ENCODE assay signal across 23 cellular contexts in the genomic region with DNA sequence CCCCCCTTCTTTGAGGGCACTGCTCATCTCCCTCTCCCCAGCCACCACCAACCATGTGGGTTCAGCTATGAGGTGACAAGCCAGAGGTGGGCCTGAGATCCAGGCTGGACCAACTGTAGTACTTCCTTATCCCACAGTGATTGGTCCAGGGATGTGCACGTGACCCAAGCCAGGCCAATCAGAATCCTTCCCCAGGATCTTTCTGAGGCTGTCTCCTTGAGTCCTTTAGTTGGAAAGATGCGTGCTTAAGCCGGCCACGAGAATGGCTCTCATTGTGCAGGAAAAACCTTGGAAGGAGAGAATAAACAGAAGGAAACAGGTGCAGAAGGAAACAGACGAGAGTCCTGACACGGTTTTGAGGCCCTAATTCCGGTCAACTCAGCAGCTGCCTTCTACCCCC. TPM values are rescaled to one million over a fixed set of nuclear protein-coding genes. Genes with fewer than 3 reads are reported as not detected.
DNase-seq lines count a peak whose midpoint lies in the region; ATAC-seq and TF ChIP-seq lines count a peak whose summit lies in the region.
"Had no signal": no experiment of that assay in that cellular context is flagged by ENCODE, and none has a peak within 500 bp of the region (broad histone marks: within the 10 kb centered on the region; RNA-seq: fewer than 3 reads in every experiment).

No MANE protein-coding gene starts in this region.

- CTCF ChIA-PET in OCI-LY7 (lab: Charles Lee; ENCODE audit: unreplicated experiment): no interaction called here

- 55 to 83% methylated on average over 7 of the region's 7 CpGs for WGBS in testis, 2 donors

- H3K9me3 Mint-ChIP-seq in stimulated activated naive CD8-positive, alpha-beta T cell treated with anti-CD3 and anti-CD28 coated beads, Interleukin-15, amount 100 ng/mL, for 72 hours: no peaks in the 10 kb centered on the region
- H3K9me3 Mint-ChIP-seq: CD4-positive, alpha-beta T cell; effector memory CD8-positive, alpha-beta T cell; nephron progenitor cell had no signal

- no peaks in the 10 kb centered on the region for H3K27me3 ChIP-seq in testis

- no peak overlapping the region for H3K4me2 ChIP-seq in OCI-LY7 (ENCODE audit: low read length)

- no TSS peak for BruUV-seq in OCI-LY7 (replicated peaks; lab: Mats Ljungman, UMichigan)

- H3K9me3 ChIP-seq in testis (no peaks in the 10 kb centered on the region), OCI-LY7 (ENCODE audit: low read length) (no peaks in the 10 kb centered on the region)
- H3K9me3 ChIP-seq: stomach, upper lobe of left lung had no signal

- no peaks in the 10 kb centered on the region for H4K20me1 ChIP-seq in OCI-LY7 (ENCODE audit: insufficient read depth, low read length)

- peak overlapping the region in 1 of 2 donors; percentile 53 for H3K27ac Mint-ChIP-seq in stimulated activated naive CD8-positive, alpha-beta T cell treated with anti-CD3 and anti-CD28 coated beads, Interleukin-15, amount 100 ng/mL, for 72 hours
- H3K27ac Mint-ChIP-seq: activated naive CD8-positive, alpha-beta T cell; CD4-positive, alpha-beta T cell; effector memory CD8-positive, alpha-beta T cell; nephron progenitor cell; progenitor cell of endocrine pancreas had no signal

- no peak overlapping the region for H3K4me3 Mint-ChIP-seq in stimulated activated naive CD8-positive, alpha-beta T cell treated with anti-CD3 and anti-CD28 coated beads, Interleukin-15, amount 100 ng/mL, for 72 hours
- H3K4me3 Mint-ChIP-seq: activated naive CD8-positive, alpha-beta T cell; activated T-cell treated with anti-CD3 and anti-CD28 coated beads, Interleukin-2, amount 50 U/mL, for 72 hours; CD4-positive, alpha-beta T cell; effector memory CD8-positive, alpha-beta T cell; nephron progenitor cell had no signal

- TF ChIP-seq CTCF in testis (IDR thresholded peaks at IDR 0.05) (no peak), OCI-LY7 (conservative IDR thresholded peaks at IDR 0.05; ENCODE audit: low read length) (no peak)

- TF ChIP-seq POLR2A in testis (IDR thresholded peaks at IDR 0.05): no peak

- ATAC-seq in stimulated activated naive CD8-positive, alpha-beta T cell treated with anti-CD3 and anti-CD28 coated beads, Interleukin-15, amount 100 ng/mL, for 72 hours: peak; percentile 52
- no peak for ATAC-seq in stimulated activated naive CD8-positive, alpha-beta T cell treated with anti-CD3 and anti-CD28 coated beads, Interleukin-15, Interleukin-2, amounts not matched to agents 100 U/mL and 50 U/mL, for 24 hours

- no peaks in the 10 kb centered on the region for H3K9me2 ChIP-seq in OCI-LY7 (ENCODE audit: insufficient read depth, low read length)

- POLR2A ChIA-PET in OCI-LY7 (lab: Charles Lee): interaction anchor here (0.6 to 1.3 kb wide), 2 partner anchors 34 to 188 kb away, joined by 3 to 4 read pairs; no protein-coding TSS in a partner anchor

- H3K36me3 ChIP-seq in testis (ENCODE audit: low read depth, missing control alignments): no peaks in the 10 kb centered on the region
- H3K36me3 ChIP-seq in OCI-LY7 (ENCODE audit: insufficient read depth, low read length): peaks cover 22% of the 10 kb centered on the region
- H3K36me3 ChIP-seq: stomach, upper lobe of left lung had no signal

- no peaks in the 10 kb centered on the region for H3K27me3 Mint-ChIP-seq in stimulated activated naive CD8-positive, alpha-beta T cell treated with anti-CD3 and anti-CD28 coated beads, Interleukin-15, amount 100 ng/mL, for 72 hours
- H3K27me3 Mint-ChIP-seq: CD4-positive, alpha-beta T cell; effector memory CD8-positive, alpha-beta T cell had no signal

- no peak overlapping the region for H3K4me3 ChIP-seq in testis
- no peak overlapping the region for H3K4me3 ChIP-seq in OCI-LY7 (ENCODE audit: low read depth, low read length, poor library complexity, severe bottlenecking)
- H3K4me3 ChIP-seq: stomach, upper lobe of left lung had no signal

- H3K4me1 Mint-ChIP-seq in stimulated activated naive CD8-positive, alpha-beta T cell treated with anti-CD3 and anti-CD28 coated beads, Interleukin-15, amount 100 ng/mL, for 72 hours: peaks cover 39% of the 10 kb centered on the region

- DNase-seq in stimulated activated naive CD8-positive, alpha-beta T cell treated with anti-CD3 and anti-CD28 coated beads, Interleukin-15, amount 100 ng/mL, for 72 hours: no peak
- no peak for DNase-seq in stimulated activated naive CD8-positive, alpha-beta T cell treated with anti-CD3 and anti-CD28 coated beads, Interleukin-15, Interleukin-2, amounts not matched to agents 100 U/mL and 50 U/mL, for 24 hours
- DNase-seq in SHP77 treated with DMSO at 0.1 percent for 48 hours (lab: John Stamatoyannopoulos, UW) (peak; percentile 80), germinal center (ENCODE audit: low spot score) (peak; percentile 37), testis (peak; percentile 64), OCI-LY7 (ENCODE audit: low spot score) (no peak), nucleus accumbens (lab: John Stamatoyannopoulos, UW) (no peak), NCI-H526 treated with DMSO at 0.1 percent for 48 hours (lab: John Stamatoyannopoulos, UW) (no peak)
- DNase-seq: activated CD4-positive, alpha-beta T cell treated with anti-CD3 and anti-CD28 coated beads, Interleukin-2, amount 50 U/mL, for 4 hours; CD4-positive, alpha-beta T cell; effector memory CD8-positive, alpha-beta T cell; GF-D8; GOT3; kidney glomerular epithelial cell; NCI-H1105 treated with DMSO at 0.1 percent for 48 hours; NCI-H2081 treated with DMSO at 0.1 percent for 48 hours; nephron progenitor cell; stimulated activated CD4-positive, alpha-beta T cell treated with anti-CD3 and anti-CD28 coated beads, Interleukin-2, amount 100 ng/mL, for 24 hours; stomach; upper lobe of left lung had no signal

- H3K79me2 ChIP-seq in OCI-LY7 (ENCODE audit: insufficient read depth, low read depth, low read length): no peaks in the 10 kb centered on the region

- H3K27ac ChIP-seq in testis: no peak overlapping the region
- H3K27ac ChIP-seq in OCI-LY7 (ENCODE audit: low read depth, low read length, poor library complexity, severe bottlenecking): no peak overlapping the region
- H3K27ac ChIP-seq: stomach, upper lobe of left lung had no signal

- intact Hi-C loops in testis (cut with DNase I; ENCODE audit: low total_unique reads): no loop called here
- intact Hi-C loops in OCI-LY7 (cut with micrococcal nuclease; ENCODE audit: unreplicated experiment): no loop called here

- H2AFZ ChIP-seq in OCI-LY7 (ENCODE audit: low read length): no peak overlapping the region

- H3K4me1 ChIP-seq in testis: peaks cover 2% of the 10 kb centered on the region
- H3K4me1 ChIP-seq in OCI-LY7 (ENCODE audit: insufficient read depth, low read length, poor library complexity, severe bottlenecking): no peaks in the 10 kb centered on the region

RNA-seq across cellular contexts. Expression of a gene that starts 39.2 kb away (rescaled TPM):
- 1 to 10 TPM; 1.4 to 2.1 TPM for total RNA-seq in testis
- 0.61 TPM for polyA plus RNA-seq in testis (ENCODE audit: insufficient read depth, low read depth, low replicate concordance)
- total RNA-seq in OCI-LY7 (2014; rRNA removed; shearing (Covaris generic)): 12.8 and 14.0 TPM in 2 replicates
- 14.8 and 22.6 TPM in 2 replicates for total RNA-seq in OCI-LY7 (2022)

RNA-seq across cellular contexts. Expression of a gene that starts 45.5 kb away (rescaled TPM):
- total RNA-seq in testis (1 to 10 TPM; 4.6 to 6.3 TPM), OCI-LY7 (2022) (3.2 and 4.2 TPM in 2 replicates)
- polyA plus RNA-seq in testis (ENCODE audit: insufficient read depth, low read depth, low replicate concordance): not detected
- 3.6 and 4.7 TPM in 2 replicates for total RNA-seq in OCI-LY7 (2014; rRNA removed; shearing (Covaris generic))
- polyA plus RNA-seq: stomach had no signal

Comparison
In these comparisons a context has a peak if more than half of its experiments do, and no peak if none do; other contexts are left out.
1. DNase-seq: peak in SHP77 treated with DMSO at 0.1 percent for 48 hours (single experiment), germinal center (single experiment) and testis (single experiment); none in stimulated activated naive CD8-positive, alpha-beta T cell treated with anti-CD3 and anti-CD28 coated beads, Interleukin-15, amount 100 ng/mL, for 72 hours (0 of 2), stimulated activated naive CD8-positive, alpha-beta T cell treated with anti-CD3 and anti-CD28 coated beads, Interleukin-15, Interleukin-2, amounts not matched to agents 100 U/mL and 50 U/mL, for 24 hours (single experiment), OCI-LY7 (single experiment), nucleus accumbens (0 of 56) and NCI-H526 treated with DMSO at 0.1 percent for 48 hours (single experiment).
2. RNA of a gene that starts 39.2 kb away (total RNA-seq): 12.8 to 22.6 TPM in OCI-LY7; 1.4 to 2.1 TPM in testis; every median in the first group is over 4 times any median in the second.